Comparison of ENCODE assay signal across 16 cellular contexts in genomic region chr2:42123426-42123825, GRCh38. TPM values are rescaled to one million over a fixed set of nuclear protein-coding genes. Genes with fewer than 3 reads are reported as not detected.
A peak's percentile ranks its signal among the peaks of the same experiment; 100 is the strongest.
DNase-seq lines count a peak whose midpoint lies in the region; ATAC-seq and TF ChIP-seq lines count a peak whose summit lies in the region.
"Had no signal": no experiment of that assay in that cellular context is flagged by ENCODE, and none has a peak within 500 bp of the region (broad histone marks: within the 10 kb centered on the region; RNA-seq: fewer than 3 reads in every experiment).

No MANE protein-coding gene starts in this region.

- H3K4me2 ChIP-seq in mesendoderm (ENCODE audit: low read length): no peak overlapping the region

- H2AK5ac ChIP-seq in mesendoderm (ENCODE audit: low read length): no peak overlapping the region

- H3K56ac ChIP-seq in mesendoderm (ENCODE audit: low read length): no peak overlapping the region

- no peak overlapping the region for H3K27ac Mint-ChIP-seq in activated T-cell treated with anti-CD3 and anti-CD28 coated beads, Interleukin-2, amount 50 U/mL, for 72 hours
- peak overlapping the region; percentile 38 for H3K27ac Mint-ChIP-seq in activated B cell treated with CpG ODN at 0.5 μM for 24 hours
- H3K27ac Mint-ChIP-seq in type B pancreatic cell: peak overlapping the region; percentile 54

- DNase-seq in activated T-cell treated with anti-CD3 and anti-CD28 coated beads, Interleukin-2, amount 50 U/mL, for 72 hours: no peak
- no peak for DNase-seq in activated T-cell treated with anti-CD3 and anti-CD28 coated beads for 4 hours
- DNase-seq in activated B cell treated with CpG ODN at 0.5 μM for 24 hours: no peak
- no peak for DNase-seq in mesendoderm
- no peak for DNase-seq in type B pancreatic cell (ENCODE audit: extremely low spot score, unreplicated experiment)
- no peak for DNase-seq in stimulated activated CD4-positive, alpha-beta T cell treated with anti-CD3 and anti-CD28 coated beads, Interleukin-4, amount 100 ng/mL, for 1 hour
- no peak for DNase-seq in H4 (ENCODE audit: low spot score)
- DNase-seq in COLO668 (lab: John Stamatoyannopoulos, UW; ENCODE audit: unreplicated experiment): no peak
- DNase-seq: activated CD4-positive, alpha-beta T cell treated with anti-CD3 and anti-CD28 coated beads, Interleukin-2, amount 50 U/mL, for 48 hours; adrenal gland; heart right ventricle; left colon; NCI-H1092 treated with DMSO at 0.1 percent for 48 hours; NCI-H2227 treated with DMSO at 0.1 percent for 48 hours; PC-3 had no signal

- intact Hi-C loops in activated B cell treated with CpG ODN at 0.5 μM for 24 hours (cut with micrococcal nuclease): no loop called here

- CTCF ChIA-PET in activated B cell treated with CpG ODN at 0.5 μM for 24 hours (lab: Charles Lee): interaction anchor here (3.0 kb wide), 1 partner anchor 26 kb away, joined by 8 read pairs; no protein-coding TSS in a partner anchor

- no peaks in the 10 kb centered on the region for H3K27me3 ChIP-seq in mesendoderm (ENCODE audit: insufficient read depth, low read length, poor library complexity)
- H3K27me3 ChIP-seq: adrenal gland had no signal

- H4K5ac ChIP-seq in mesendoderm (ENCODE audit: low read length): no peak overlapping the region

- no peak overlapping the region for H3K27ac ChIP-seq in mesendoderm (ENCODE audit: low read depth, low read length)
- H3K27ac ChIP-seq: adrenal gland had no signal

- no peak overlapping the region for H4K8ac ChIP-seq in mesendoderm (ENCODE audit: low read depth, low read length)

- peaks cover 7 to 11% of the 10 kb centered on the region in 2 donors for H3K36me3 Mint-ChIP-seq in activated T-cell treated with anti-CD3 and anti-CD28 coated beads, Interleukin-2, amount 50 U/mL, for 72 hours (ENCODE audit: insufficient read depth in 2 of 2)
- H3K36me3 Mint-ChIP-seq in activated B cell treated with CpG ODN at 0.5 μM for 24 hours (ENCODE audit: low read depth) (no peaks in the 10 kb centered on the region), type B pancreatic cell (no peaks in the 10 kb centered on the region)

- H3K4ac ChIP-seq in mesendoderm (ENCODE audit: low read depth, low read length): no peak overlapping the region

- no peak overlapping the region for H3K9ac ChIP-seq in mesendoderm (ENCODE audit: low read length)

- H2BK15ac ChIP-seq in mesendoderm (replicated peaks; ENCODE audit: low read depth): peak overlapping the region; percentile 74

- TF ChIP-seq CTCF in activated B cell treated with CpG ODN at 0.5 μM for 24 hours (IDR thresholded peaks at IDR 0.05) (no peak), type B pancreatic cell (conservative IDR thresholded peaks at IDR 0.05) (no peak)

- H3K23ac ChIP-seq in mesendoderm (ENCODE audit: low read length): no peak overlapping the region

- H3K4me3 Mint-ChIP-seq in activated T-cell treated with anti-CD3 and anti-CD28 coated beads, Interleukin-2, amount 50 U/mL, for 72 hours: peak overlapping the region; percentile 44 to 62
- H3K4me3 Mint-ChIP-seq in activated B cell treated with CpG ODN at 0.5 μM for 24 hours (peak overlapping the region; percentile 20), type B pancreatic cell (no peak overlapping the region)

- H3K27me3 Mint-ChIP-seq in activated T-cell treated with anti-CD3 and anti-CD28 coated beads, Interleukin-2, amount 50 U/mL, for 72 hours (ENCODE audit: low read depth): no peaks in the 10 kb centered on the region
- H3K27me3 Mint-ChIP-seq in activated B cell treated with CpG ODN at 0.5 μM for 24 hours: no peaks in the 10 kb centered on the region
- no peaks in the 10 kb centered on the region for H3K27me3 Mint-ChIP-seq in type B pancreatic cell

- no peak overlapping the region for H3K18ac ChIP-seq in mesendoderm (ENCODE audit: low read length)

- H3K4me1 Mint-ChIP-seq in activated T-cell treated with anti-CD3 and anti-CD28 coated beads, Interleukin-2, amount 50 U/mL, for 72 hours (ENCODE audit: low read depth): peaks cover 57% of the 10 kb centered on the region
- peaks cover 73% of the 10 kb centered on the region for H3K4me1 Mint-ChIP-seq in activated B cell treated with CpG ODN at 0.5 μM for 24 hours
- peaks cover 43% of the 10 kb centered on the region for H3K4me1 Mint-ChIP-seq in type B pancreatic cell (ENCODE audit: unreplicated experiment)

- H3K79me2 ChIP-seq in mesendoderm (ENCODE audit: control insufficient read depth, insufficient read depth, low read length): no peaks in the 10 kb centered on the region

- peaks cover 2 to 4% of the 10 kb centered on the region in 2 donors for H3K9me3 Mint-ChIP-seq in activated T-cell treated with anti-CD3 and anti-CD28 coated beads, Interleukin-2, amount 50 U/mL, for 72 hours
- H3K9me3 Mint-ChIP-seq in activated B cell treated with CpG ODN at 0.5 μM for 24 hours: no peaks in the 10 kb centered on the region
- H3K9me3 Mint-ChIP-seq in type B pancreatic cell: no peaks in the 10 kb centered on the region

- no peak overlapping the region for H3K4me3 ChIP-seq in mesendoderm (ENCODE audit: low read length)
- H3K4me3 ChIP-seq: adrenal gland, heart right ventricle, skin epidermis had no signal

- no peak overlapping the region for H2BK5ac ChIP-seq in mesendoderm (ENCODE audit: low read length)

- no peak overlapping the region for H2BK120ac ChIP-seq in mesendoderm (ENCODE audit: low read depth, low read length)

- H3K36me3 ChIP-seq in mesendoderm (ENCODE audit: control insufficient read depth, insufficient read depth, low read length): no peaks in the 10 kb centered on the region
- H3K36me3 ChIP-seq: adrenal gland, heart right ventricle had no signal

- POLR2A ChIA-PET in activated B cell treated with CpG ODN at 0.5 μM for 24 hours (lab: Charles Lee): interaction anchor here (1.1 to 7.2 kb wide), 3 partner anchors 10 to 17 kb away, joined by 3 to 53 read pairs (median 9); no protein-coding TSS in a partner anchor

- peaks cover 6% of the 10 kb centered on the region for H3K4me1 ChIP-seq in mesendoderm (ENCODE audit: control insufficient read depth, low read depth, low read length)

- peak in 1 of 2 donors; percentile 8 for ATAC-seq in activated T-cell treated with anti-CD3 and anti-CD28 coated beads, Interleukin-2, amount 50 U/mL, for 72 hours (replicated peaks in 1 of 2)
- ATAC-seq in activated B cell treated with CpG ODN at 0.5 μM for 24 hours (ENCODE audit: low read depth): no peak
- ATAC-seq: heart right ventricle, left colon, PC-3 had no signal

- no peaks in the 10 kb centered on the region for H3K79me1 ChIP-seq in mesendoderm (ENCODE audit: low read length)

RNA-seq across cellular contexts. Expression of gene EML4, which starts 45.7 kb away (rescaled TPM):
- 10 to 100 TPM; 79.2 to 82.2 TPM for total RNA-seq in activated T-cell treated with anti-CD3 and anti-CD28 coated beads, Interleukin-2, amount 50 U/mL, for 72 hours
- 83.2 and 95.8 TPM in 2 replicates for total RNA-seq in activated B cell treated with CpG ODN at 0.5 μM for 24 hours
- polyA plus RNA-seq in mesendoderm (2013, experiment 1 of 2): 55.7 TPM
- polyA plus RNA-seq in mesendoderm (2013, experiment 2 of 2): 54.9 TPM
- total RNA-seq in type B pancreatic cell (ENCODE audit: low replicate concordance): 93.6 and 117 TPM in 2 replicates
- 25.7 and 30.6 TPM in 2 replicates for total RNA-seq in H4 (2014; rRNA removed; shearing (Covaris generic))
